1 cellular context compared by ENCODE assay signal in the genomic region with DNA sequence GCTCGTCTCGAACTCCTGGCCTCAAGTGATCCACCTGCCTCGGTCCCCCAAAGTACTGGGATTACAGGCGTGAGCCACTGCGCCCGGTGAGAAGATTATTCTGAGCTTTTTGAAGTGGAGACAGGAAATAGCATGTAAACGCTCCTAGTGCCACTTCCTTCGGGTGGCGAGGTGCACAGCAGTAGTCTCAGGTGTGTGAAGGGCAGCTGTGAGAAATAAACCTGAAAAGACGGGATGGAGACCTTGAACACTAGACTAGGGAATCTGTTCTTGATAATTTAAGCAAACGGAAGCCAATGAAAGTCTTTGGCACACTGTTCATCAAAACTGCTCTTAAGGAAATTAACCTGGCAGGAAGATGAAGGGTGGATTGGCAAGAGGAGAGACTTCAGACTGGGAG.
TF ChIP-seq lines count a peak whose summit lies in the region.

No MANE protein-coding gene starts in this region.

TF ChIP-seq in GM23338, 12 proteins besides CTCF, POLR2A, EP300 and RAD21 (continued from another document):
- TF ChIP-seq, protein P1, sequence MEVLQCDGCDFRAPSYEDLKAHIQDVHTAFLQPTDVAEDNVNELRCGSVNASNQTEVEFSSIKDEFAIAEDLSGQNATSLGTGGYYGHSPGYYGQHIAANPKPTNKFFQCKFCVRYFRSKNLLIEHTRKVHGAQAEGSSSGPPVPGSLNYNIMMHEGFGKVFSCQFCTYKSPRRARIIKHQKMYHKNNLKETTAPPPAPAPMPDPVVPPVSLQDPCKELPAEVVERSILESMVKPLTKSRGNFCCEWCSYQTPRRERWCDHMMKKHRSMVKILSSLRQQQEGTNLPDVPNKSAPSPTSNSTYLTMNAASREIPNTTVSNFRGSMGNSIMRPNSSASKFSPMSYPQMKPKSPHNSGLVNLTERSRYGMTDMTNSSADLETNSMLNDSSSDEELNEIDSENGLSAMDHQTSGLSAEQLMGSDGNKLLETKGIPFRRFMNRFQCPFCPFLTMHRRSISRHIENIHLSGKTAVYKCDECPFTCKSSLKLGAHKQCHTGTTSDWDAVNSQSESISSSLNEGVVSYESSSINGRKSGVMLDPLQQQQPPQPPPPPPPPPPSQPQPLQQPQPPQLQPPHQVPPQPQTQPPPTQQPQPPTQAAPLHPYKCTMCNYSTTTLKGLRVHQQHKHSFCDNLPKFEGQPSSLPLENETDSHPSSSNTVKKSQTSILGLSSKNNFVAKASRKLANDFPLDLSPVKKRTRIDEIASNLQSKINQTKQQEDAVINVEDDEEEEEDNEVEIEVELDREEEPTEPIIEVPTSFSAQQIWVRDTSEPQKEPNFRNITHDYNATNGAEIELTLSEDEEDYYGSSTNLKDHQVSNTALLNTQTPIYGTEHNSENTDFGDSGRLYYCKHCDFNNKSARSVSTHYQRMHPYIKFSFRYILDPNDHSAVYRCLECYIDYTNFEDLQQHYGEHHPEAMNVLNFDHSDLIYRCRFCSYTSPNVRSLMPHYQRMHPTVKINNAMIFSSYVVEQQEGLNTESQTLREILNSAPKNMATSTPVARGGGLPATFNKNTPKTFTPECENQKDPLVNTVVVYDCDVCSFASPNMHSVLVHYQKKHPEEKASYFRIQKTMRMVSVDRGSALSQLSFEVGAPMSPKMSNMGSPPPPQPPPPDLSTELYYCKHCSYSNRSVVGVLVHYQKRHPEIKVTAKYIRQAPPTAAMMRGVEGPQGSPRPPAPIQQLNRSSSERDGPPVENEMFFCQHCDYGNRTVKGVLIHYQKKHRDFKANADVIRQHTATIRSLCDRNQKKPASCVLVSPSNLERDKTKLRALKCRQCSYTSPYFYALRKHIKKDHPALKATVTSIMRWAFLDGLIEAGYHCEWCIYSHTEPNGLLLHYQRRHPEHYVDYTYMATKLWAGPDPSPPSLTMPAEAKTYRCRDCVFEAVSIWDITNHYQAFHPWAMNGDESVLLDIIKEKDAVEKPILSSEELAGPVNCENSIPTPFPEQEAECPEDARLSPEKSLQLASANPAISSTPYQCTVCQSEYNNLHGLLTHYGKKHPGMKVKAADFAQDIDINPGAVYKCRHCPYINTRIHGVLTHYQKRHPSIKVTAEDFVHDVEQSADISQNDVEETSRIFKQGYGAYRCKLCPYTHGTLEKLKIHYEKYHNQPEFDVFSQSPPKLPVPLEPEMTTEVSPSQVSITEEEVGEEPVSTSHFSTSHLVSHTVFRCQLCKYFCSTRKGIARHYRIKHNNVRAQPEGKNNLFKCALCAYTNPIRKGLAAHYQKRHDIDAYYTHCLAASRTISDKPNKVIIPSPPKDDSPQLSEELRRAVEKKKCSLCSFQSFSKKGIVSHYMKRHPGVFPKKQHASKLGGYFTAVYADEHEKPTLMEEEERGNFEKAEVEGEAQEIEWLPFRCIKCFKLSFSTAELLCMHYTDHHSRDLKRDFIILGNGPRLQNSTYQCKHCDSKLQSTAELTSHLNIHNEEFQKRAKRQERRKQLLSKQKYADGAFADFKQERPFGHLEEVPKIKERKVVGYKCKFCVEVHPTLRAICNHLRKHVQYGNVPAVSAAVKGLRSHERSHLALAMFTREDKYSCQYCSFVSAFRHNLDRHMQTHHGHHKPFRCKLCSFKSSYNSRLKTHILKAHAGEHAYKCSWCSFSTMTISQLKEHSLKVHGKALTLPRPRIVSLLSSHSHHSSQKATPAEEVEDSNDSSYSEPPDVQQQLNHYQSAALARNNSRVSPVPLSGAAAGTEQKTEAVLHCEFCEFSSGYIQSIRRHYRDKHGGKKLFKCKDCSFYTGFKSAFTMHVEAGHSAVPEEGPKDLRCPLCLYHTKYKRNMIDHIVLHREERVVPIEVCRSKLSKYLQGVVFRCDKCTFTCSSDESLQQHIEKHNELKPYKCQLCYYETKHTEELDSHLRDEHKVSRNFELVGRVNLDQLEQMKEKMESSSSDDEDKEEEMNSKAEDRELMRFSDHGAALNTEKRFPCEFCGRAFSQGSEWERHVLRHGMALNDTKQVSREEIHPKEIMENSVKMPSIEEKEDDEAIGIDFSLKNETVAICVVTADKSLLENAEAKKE (CRISPR knock-in tag; IDR thresholded peaks at IDR 0.05), result no peak
